2 cellular contexts compared by ENCODE assay signal in the genomic region with DNA sequence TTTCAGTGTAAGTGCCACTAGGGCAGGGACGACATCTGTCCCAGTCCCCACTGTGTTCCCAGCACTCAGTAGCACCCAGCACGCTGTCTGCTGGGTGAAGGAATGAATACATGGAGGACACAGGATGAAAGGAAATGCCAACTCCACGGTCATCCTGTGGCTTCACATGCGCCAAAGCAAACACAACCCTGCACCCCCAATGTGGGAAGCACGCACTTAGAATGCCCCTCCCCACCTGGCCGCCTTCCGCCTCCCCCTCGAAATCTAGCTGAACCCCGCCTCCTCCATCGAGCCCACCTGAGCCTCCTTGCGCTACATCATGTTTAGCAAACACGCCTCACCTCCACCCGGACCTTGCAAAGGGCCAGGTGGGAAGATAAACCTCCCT.
TF ChIP-seq lines count a peak whose summit lies in the region.

No MANE protein-coding gene starts in this region.

TF ChIP-seq in IMR-90, 13 proteins besides CTCF, POLR2A, EP300 and RAD21:
- TF ChIP-seq SMC3 (IDR thresholded peaks at IDR 0.05; ENCODE audit: low read depth, low read length), result no peak
- no peak for TF ChIP-seq FOS (IDR thresholded peaks at IDR 0.05; ENCODE audit: low read depth, low read length)
- TF ChIP-seq NFE2L2 (IDR thresholded peaks at IDR 0.05; ENCODE audit: low read depth, low read length), result no peak
- TF ChIP-seq CHD1 (IDR thresholded peaks at IDR 0.05; ENCODE audit: low read depth, low read length), result no peak
- no peak for TF ChIP-seq MXI1 (IDR thresholded peaks at IDR 0.05; ENCODE audit: borderline replicate concordance, low read depth, low read length)
- no peak for TF ChIP-seq MAFK (IDR thresholded peaks at IDR 0.05; ENCODE audit: low read depth, low read length)

TF ChIP-seq in H1, 55 proteins besides CTCF, POLR2A, EP300 and RAD21:
- no peak for TF ChIP-seq SAP30 (IDR thresholded peaks at IDR 0.05; ENCODE audit: insufficient read depth, insufficient replicate concordance, low read length)
- no peak for TF ChIP-seq SIN3A (conservative IDR thresholded peaks at IDR 0.05 in 1 of 2, IDR thresholded peaks at IDR 0.05 in 1 of 2; ENCODE audit: low read depth in 1 of 2, low read length in 2 of 2)
- TF ChIP-seq ASH2L (IDR thresholded peaks at IDR 0.05; ENCODE audit: low read length), result no peak
